ENCODE assay signal across 1 cellular context in genomic region chr7:103154042-103154441, GRCh38.
TF ChIP-seq lines count a peak whose summit lies in the region.

No MANE protein-coding gene starts in this region.

TF ChIP-seq in GM12878, 131 proteins besides CTCF, POLR2A, EP300 and RAD21 (continued from another document):
- TF ChIP-seq, protein P1, sequence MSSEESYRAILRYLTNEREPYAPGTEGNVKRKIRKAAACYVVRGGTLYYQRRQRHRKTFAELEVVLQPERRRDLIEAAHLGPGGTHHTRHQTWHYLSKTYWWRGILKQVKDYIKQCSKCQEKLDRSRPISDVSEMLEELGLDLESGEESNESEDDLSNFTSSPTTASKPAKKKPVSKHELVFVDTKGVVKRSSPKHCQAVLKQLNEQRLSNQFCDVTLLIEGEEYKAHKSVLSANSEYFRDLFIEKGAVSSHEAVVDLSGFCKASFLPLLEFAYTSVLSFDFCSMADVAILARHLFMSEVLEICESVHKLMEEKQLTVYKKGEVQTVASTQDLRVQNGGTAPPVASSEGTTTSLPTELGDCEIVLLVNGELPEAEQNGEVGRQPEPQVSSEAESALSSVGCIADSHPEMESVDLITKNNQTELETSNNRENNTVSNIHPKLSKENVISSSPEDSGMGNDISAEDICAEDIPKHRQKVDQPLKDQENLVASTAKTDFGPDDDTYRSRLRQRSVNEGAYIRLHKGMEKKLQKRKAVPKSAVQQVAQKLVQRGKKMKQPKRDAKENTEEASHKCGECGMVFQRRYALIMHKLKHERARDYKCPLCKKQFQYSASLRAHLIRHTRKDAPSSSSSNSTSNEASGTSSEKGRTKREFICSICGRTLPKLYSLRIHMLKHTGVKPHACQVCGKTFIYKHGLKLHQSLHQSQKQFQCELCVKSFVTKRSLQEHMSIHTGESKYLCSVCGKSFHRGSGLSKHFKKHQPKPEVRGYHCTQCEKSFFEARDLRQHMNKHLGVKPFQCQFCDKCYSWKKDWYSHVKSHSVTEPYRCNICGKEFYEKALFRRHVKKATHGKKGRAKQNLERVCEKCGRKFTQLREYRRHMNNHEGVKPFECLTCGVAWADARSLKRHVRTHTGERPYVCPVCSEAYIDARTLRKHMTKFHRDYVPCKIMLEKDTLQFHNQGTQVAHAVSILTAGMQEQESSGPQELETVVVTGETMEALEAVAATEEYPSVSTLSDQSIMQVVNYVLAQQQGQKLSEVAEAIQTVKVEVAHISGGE (CRISPR knock-in tag; IDR thresholded peaks at IDR 0.05) = no peak
- no peak for TF ChIP-seq YBX1 (IDR thresholded peaks at IDR 0.05)
- no peak for TF ChIP-seq HSF1 (IDR thresholded peaks at IDR 0.05; ENCODE audit: low read depth, low read length)
